In the genomic region with DNA sequence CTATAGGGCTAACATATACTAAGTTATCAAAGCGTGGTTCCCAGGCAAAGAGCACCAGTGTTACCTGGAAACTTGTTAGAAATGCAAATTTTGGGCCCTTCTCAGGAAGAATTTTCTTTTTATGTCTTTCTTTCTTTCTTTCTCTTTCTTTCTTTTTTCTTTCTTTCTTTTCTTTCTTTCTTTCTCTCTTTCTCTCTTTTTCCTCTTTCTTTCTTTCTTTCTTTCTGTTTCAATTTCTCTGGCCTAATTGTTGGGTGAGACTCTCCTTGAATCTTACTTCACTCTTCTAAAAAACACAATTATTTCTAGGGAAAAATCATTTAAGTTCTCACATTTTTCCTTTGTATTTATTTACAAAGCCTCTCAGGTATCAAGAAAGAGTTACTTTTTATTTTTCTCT, we compare ENCODE assay signal across 14 cellular contexts.
DNase-seq lines count a peak whose midpoint lies in the region; ATAC-seq lines count a peak whose summit lies in the region.
"Had no signal": no experiment of that assay in that cellular context is flagged by ENCODE, and none has a peak within 500 bp of the region (broad histone marks: within the 10 kb centered on the region; RNA-seq: fewer than 3 reads in every experiment).

No MANE protein-coding gene starts in this region.

- peaks cover 5% of the 10 kb centered on the region for H3K9me3 Mint-ChIP-seq in T-helper 1 cell treated with Interleukin-12 subunit alpha and Interleukin-12 subunit beta and Interleukin-4 antibody, amounts not matched to agents 30 μg/mL and 1 μg/mL, for 36 hours
- H3K9me3 Mint-ChIP-seq in stimulated activated naive CD8-positive, alpha-beta T cell treated with anti-CD3 and anti-CD28 coated beads, Interleukin-15, amount 100 ng/mL, for 72 hours, result peaks cover 0 to 5% of the 10 kb centered on the region in 2 donors
- H3K9me3 Mint-ChIP-seq in central memory CD8-positive, alpha-beta T cell, result no peaks in the 10 kb centered on the region
- H3K9me3 Mint-ChIP-seq in stimulated activated memory B cell treated with anti-CD40 and anti-IgM and Interleukin-4, amounts not matched to agents 10 μg/mL and 1 μg/mL and 100 μg/mL, for 72 hours, result no peaks in the 10 kb centered on the region
- H3K9me3 Mint-ChIP-seq: CD4-positive, alpha-beta T cell had no signal

- H3K27me3 Mint-ChIP-seq in T-helper 1 cell treated with Interleukin-12 subunit alpha and Interleukin-12 subunit beta and Interleukin-4 antibody, amounts not matched to agents 30 μg/mL and 1 μg/mL, for 36 hours (ENCODE audit: low read depth), result no peaks in the 10 kb centered on the region
- no peaks in the 10 kb centered on the region for H3K27me3 Mint-ChIP-seq in stimulated activated naive CD8-positive, alpha-beta T cell treated with anti-CD3 and anti-CD28 coated beads, Interleukin-15, amount 100 ng/mL, for 72 hours
- H3K27me3 Mint-ChIP-seq in central memory CD8-positive, alpha-beta T cell, result no peaks in the 10 kb centered on the region
- H3K27me3 Mint-ChIP-seq in stimulated activated memory B cell treated with anti-CD40 and anti-IgM and Interleukin-4, amounts not matched to agents 10 μg/mL and 1 μg/mL and 100 μg/mL, for 72 hours, result no peaks in the 10 kb centered on the region
- H3K27me3 Mint-ChIP-seq: B cell; CD4-positive, alpha-beta T cell had no signal

- no peak for ATAC-seq in stimulated activated naive CD8-positive, alpha-beta T cell treated with anti-CD3 and anti-CD28 coated beads, Interleukin-15, amount 100 ng/mL, for 72 hours
- ATAC-seq in stimulated activated naive CD8-positive, alpha-beta T cell treated with anti-CD3 and anti-CD28 coated beads, Interleukin-15, Interleukin-2, amounts not matched to agents 100 U/mL and 50 U/mL, for 24 hours, result no peak
- no peak for ATAC-seq in central memory CD8-positive, alpha-beta T cell (replicated peaks; ENCODE audit: extremely low read depth, poor library complexity, severe bottlenecking)
- no peak for ATAC-seq in stimulated activated memory B cell treated with anti-CD40 and anti-IgM and Interleukin-4, amounts not matched to agents 10 μg/mL and 1 μg/mL and 100 μg/mL, for 72 hours
- ATAC-seq in HG03135 (IDR thresholded peaks at IDR 0.05; ENCODE audit: unreplicated experiment), result no peak

- DNase-seq in T-helper 1 cell (no peak), GM19240 (ENCODE audit: insufficient read length, low spot score) (no peak)
- DNase-seq in stimulated activated naive CD8-positive, alpha-beta T cell treated with anti-CD3 and anti-CD28 coated beads, Interleukin-15, amount 100 ng/mL, for 72 hours, result no peak
- no peak for DNase-seq in stimulated activated naive CD8-positive, alpha-beta T cell treated with anti-CD3 and anti-CD28 coated beads, Interleukin-15, Interleukin-2, amounts not matched to agents 100 U/mL and 50 U/mL, for 24 hours
- no peak for DNase-seq in central memory CD8-positive, alpha-beta T cell (ENCODE audit: low spot score in 2 of 2)
- DNase-seq: CD4-positive, alpha-beta T cell; DMS79; NCI-H187; NCI-H2171; NCI-H748 treated with DMSO at 0.1 percent for 48 hours had no signal

- H3K4me1 Mint-ChIP-seq in T-helper 1 cell treated with Interleukin-12 subunit alpha and Interleukin-12 subunit beta and Interleukin-4 antibody, amounts not matched to agents 30 μg/mL and 1 μg/mL, for 36 hours (ENCODE audit: low read depth), result peaks cover 33% of the 10 kb centered on the region
- H3K4me1 Mint-ChIP-seq in stimulated activated naive CD8-positive, alpha-beta T cell treated with anti-CD3 and anti-CD28 coated beads, Interleukin-15, amount 100 ng/mL, for 72 hours, result peaks cover 50% of the 10 kb centered on the region
- peaks cover 20% of the 10 kb centered on the region for H3K4me1 Mint-ChIP-seq in central memory CD8-positive, alpha-beta T cell
- H3K4me1 Mint-ChIP-seq in stimulated activated memory B cell treated with anti-CD40 and anti-IgM and Interleukin-4, amounts not matched to agents 10 μg/mL and 1 μg/mL and 100 μg/mL, for 72 hours, result peaks cover 7% of the 10 kb centered on the region

- no peak overlapping the region for H3K4me3 Mint-ChIP-seq in T-helper 1 cell treated with Interleukin-12 subunit alpha and Interleukin-12 subunit beta and Interleukin-4 antibody, amounts not matched to agents 30 μg/mL and 1 μg/mL, for 36 hours
- H3K4me3 Mint-ChIP-seq in stimulated activated naive CD8-positive, alpha-beta T cell treated with anti-CD3 and anti-CD28 coated beads, Interleukin-15, amount 100 ng/mL, for 72 hours, result peak overlapping the region; percentile 41 to 69
- no peak overlapping the region for H3K4me3 Mint-ChIP-seq in central memory CD8-positive, alpha-beta T cell
- no peak overlapping the region for H3K4me3 Mint-ChIP-seq in stimulated activated memory B cell treated with anti-CD40 and anti-IgM and Interleukin-4, amounts not matched to agents 10 μg/mL and 1 μg/mL and 100 μg/mL, for 72 hours
- H3K4me3 Mint-ChIP-seq: B cell; CD4-positive, alpha-beta T cell had no signal

- H3K36me3 Mint-ChIP-seq in T-helper 1 cell treated with Interleukin-12 subunit alpha and Interleukin-12 subunit beta and Interleukin-4 antibody, amounts not matched to agents 30 μg/mL and 1 μg/mL, for 36 hours (ENCODE audit: low read depth), result peaks cover 5% of the 10 kb centered on the region
- H3K36me3 Mint-ChIP-seq in central memory CD8-positive, alpha-beta T cell (ENCODE audit: insufficient read depth), result no peaks in the 10 kb centered on the region
- no peaks in the 10 kb centered on the region for H3K36me3 Mint-ChIP-seq in stimulated activated memory B cell treated with anti-CD40 and anti-IgM and Interleukin-4, amounts not matched to agents 10 μg/mL and 1 μg/mL and 100 μg/mL, for 72 hours

- peak overlapping the region; percentile 55 for H3K27ac Mint-ChIP-seq in T-helper 1 cell treated with Interleukin-12 subunit alpha and Interleukin-12 subunit beta and Interleukin-4 antibody, amounts not matched to agents 30 μg/mL and 1 μg/mL, for 36 hours
- peak overlapping the region in 1 of 2 donors; percentile 97 for H3K27ac Mint-ChIP-seq in stimulated activated naive CD8-positive, alpha-beta T cell treated with anti-CD3 and anti-CD28 coated beads, Interleukin-15, amount 100 ng/mL, for 72 hours
- H3K27ac Mint-ChIP-seq in central memory CD8-positive, alpha-beta T cell (ENCODE audit: low read depth), result peak overlapping the region; percentile 79
- peak overlapping the region; percentile 18 for H3K27ac Mint-ChIP-seq in stimulated activated memory B cell treated with anti-CD40 and anti-IgM and Interleukin-4, amounts not matched to agents 10 μg/mL and 1 μg/mL and 100 μg/mL, for 72 hours
- H3K27ac Mint-ChIP-seq: B cell; CD4-positive, alpha-beta T cell had no signal

Comparison
In these comparisons a context has a peak if more than half of its experiments do, and no peak if none do; other contexts are left out.
1. H3K4me3 Mint-ChIP-seq: peak in stimulated activated naive CD8-positive, alpha-beta T cell treated with anti-CD3 and anti-CD28 coated beads, Interleukin-15, amount 100 ng/mL, for 72 hours (2 of 2); none in T-helper 1 cell treated with Interleukin-12 subunit alpha and Interleukin-12 subunit beta and Interleukin-4 antibody, amounts not matched to agents 30 μg/mL and 1 μg/mL, for 36 hours (single experiment), central memory CD8-positive, alpha-beta T cell (single experiment) and stimulated activated memory B cell treated with anti-CD40 and anti-IgM and Interleukin-4, amounts not matched to agents 10 μg/mL and 1 μg/mL and 100 μg/mL, for 72 hours (single experiment).